8 cellular contexts compared by ENCODE assay signal in genomic region chr15:59170295-59170881, GRCh38. TPM values are rescaled to one million over a fixed set of nuclear protein-coding genes. Genes with fewer than 3 reads are reported as not detected.
DNase-seq lines count a peak whose midpoint lies in the region; ATAC-seq and TF ChIP-seq lines count a peak whose summit lies in the region.

No MANE protein-coding gene starts in this region.

- peaks cover 53% of the 10 kb centered on the region for H3K4me1 ChIP-seq in mesodermal cell (ENCODE audit: control insufficient read depth, insufficient read depth, low read length, poor library complexity, severe bottlenecking)

- H3K9me3 ChIP-seq in mesodermal cell (ENCODE audit: control insufficient read depth, low read length), result no peaks in the 10 kb centered on the region

- DNase-seq in BJ (ENCODE audit: low read depth) (peak; percentile 91), NCI-H2081 (lab: John Stamatoyannopoulos, UW) (peak; percentile 63 to 83), dedifferentiated amniotic fluid mesenchymal stem cell (ENCODE audit: extremely low spot score) (peak; percentile 49), GM10266 (ENCODE audit: extremely low spot score) (no peak), COLO829 (ENCODE audit: low spot score) (no peak)

- POLR2A ChIA-PET in BJ (lab: Charles Lee), result interaction anchor here (1.0 kb wide), 1 partner anchor 202 kb away, joined by 3 read pairs; the partner anchor contains the start of gene MYO1E

- 86 to 95% methylated on average over 8 to 9 of the region's 9 CpGs for WGBS in mesodermal cell (ENCODE audit: insufficient coverage in 2 of 2), 2 experiments

- no peak overlapping the region for H3K4me3 ChIP-seq in BJ (ENCODE audit: low read depth, low read length)
- H3K4me3 ChIP-seq in mesodermal cell (ENCODE audit: extremely low read depth, insufficient read depth, low read length, poor library complexity, severe bottlenecking), result no peak overlapping the region

- CTCF ChIA-PET in BJ (lab: Yijun Ruan, JAX), result interaction anchor here (0.7 kb wide), 1 partner anchor 9 kb away, joined by 3 read pairs; no protein-coding TSS in a partner anchor

- H3K27ac ChIP-seq in mesodermal cell (ENCODE audit: low read depth, low read length, severe bottlenecking), result peak overlapping the region; percentile 33

- no peak for ATAC-seq in GM19351 (IDR thresholded peaks at IDR 0.05; ENCODE audit: unreplicated experiment)
- no peak for ATAC-seq in HG03521 (IDR thresholded peaks at IDR 0.05; ENCODE audit: unreplicated experiment)

- no peaks in the 10 kb centered on the region for H3K27me3 ChIP-seq in BJ (ENCODE audit: control insufficient read depth, insufficient read depth, low read length)

- TF ChIP-seq CTCF in BJ (IDR thresholded peaks at IDR 0.05; ENCODE audit: insufficient read depth, low read depth, low read length) (no peak), GM10266 (IDR thresholded peaks at IDR 0.05; ENCODE audit: control insufficient read depth, insufficient read depth, low read depth, missing control alignments) (no peak)

- no peaks in the 10 kb centered on the region for H3K36me3 ChIP-seq in BJ (ENCODE audit: control insufficient read depth, insufficient read depth, low read length)
- H3K36me3 ChIP-seq in mesodermal cell (ENCODE audit: control insufficient read depth, insufficient read depth, low read length), result peaks cover 25% of the 10 kb centered on the region

RNA-seq across cellular contexts. Expression of gene LDHAL6B, which starts 36.3 kb away (rescaled TPM):
- not detected in 2 replicates for polyA plus RNA-seq in BJ (2011; rRNA removed)
- not detected in 2 replicates for polyA minus RNA-seq in BJ (2011; rRNA and poly(A)+ RNA removed)
- not detected for polyA plus RNA-seq in mesodermal cell (2013, experiment 1 of 2)
- polyA plus RNA-seq in mesodermal cell (2013, experiment 2 of 2), result not detected

Comparison
In these comparisons a context has a peak if more than half of its experiments do, and no peak if none do; other contexts are left out.
1. DNase-seq: peak in BJ (single experiment), NCI-H2081 (2 of 2) and dedifferentiated amniotic fluid mesenchymal stem cell (single experiment); none in GM10266 (single experiment) and COLO829 (single experiment).